In the genomic region with DNA sequence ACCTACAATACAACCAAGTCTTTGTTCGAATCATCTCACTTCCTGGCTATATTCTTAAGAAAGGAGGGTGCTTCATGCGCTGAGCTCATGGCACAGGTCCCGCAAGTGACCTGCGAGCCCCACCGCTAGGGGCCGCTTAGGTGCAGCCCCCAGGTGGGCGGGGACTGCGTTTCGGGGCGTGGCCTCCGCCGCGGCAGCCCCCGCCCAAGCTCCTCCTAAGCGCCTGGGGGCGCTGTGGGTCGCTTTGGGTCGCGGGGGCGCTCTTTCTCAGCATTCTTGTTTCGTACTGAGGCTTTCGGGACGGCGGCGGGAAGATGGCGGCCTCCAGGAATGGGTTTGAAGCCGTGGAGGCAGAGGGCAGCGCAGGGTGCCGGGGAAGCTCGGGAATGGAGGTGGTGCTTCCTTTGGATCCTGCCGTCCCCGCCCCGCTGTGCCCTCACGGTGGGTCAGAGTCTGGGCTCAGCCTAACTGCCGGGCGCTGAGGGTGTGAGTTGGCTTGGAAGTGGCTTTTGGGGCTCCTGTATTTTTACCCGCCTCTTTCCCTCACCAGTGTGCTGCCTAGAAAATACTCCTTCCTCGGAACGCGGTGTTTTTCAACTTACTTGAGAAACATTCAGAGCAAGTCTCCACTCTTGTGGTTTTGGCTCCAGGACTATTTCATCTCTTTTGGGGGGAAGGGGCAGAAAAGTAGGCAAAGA, we compare ENCODE assay signal across 8 cellular contexts. TPM values are rescaled to one million over a fixed set of nuclear protein-coding genes. Genes with fewer than 3 reads are reported as not detected.
DNase-seq lines count a peak whose midpoint lies in the region; ATAC-seq and TF ChIP-seq lines count a peak whose summit lies in the region.

A gene with protein sequence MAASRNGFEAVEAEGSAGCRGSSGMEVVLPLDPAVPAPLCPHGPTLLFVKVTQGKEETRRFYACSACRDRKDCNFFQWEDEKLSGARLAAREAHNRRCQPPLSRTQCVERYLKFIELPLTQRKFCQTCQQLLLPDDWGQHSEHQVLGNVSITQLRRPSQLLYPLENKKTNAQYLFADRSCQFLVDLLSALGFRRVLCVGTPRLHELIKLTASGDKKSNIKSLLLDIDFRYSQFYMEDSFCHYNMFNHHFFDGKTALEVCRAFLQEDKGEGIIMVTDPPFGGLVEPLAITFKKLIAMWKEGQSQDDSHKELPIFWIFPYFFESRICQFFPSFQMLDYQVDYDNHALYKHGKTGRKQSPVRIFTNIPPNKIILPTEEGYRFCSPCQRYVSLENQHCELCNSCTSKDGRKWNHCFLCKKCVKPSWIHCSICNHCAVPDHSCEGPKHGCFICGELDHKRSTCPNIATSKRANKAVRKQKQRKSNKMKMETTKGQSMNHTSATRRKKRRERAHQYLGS (plus strand): TSS at position 279 of the 698 bp plus-strand sequence. CDS start 36 bp downstream, at position 315.

- peaks cover 37% of the 10 kb centered on the region for H3K4me1 Mint-ChIP-seq in activated CD4-positive, alpha-beta T cell treated with anti-CD3 and anti-CD28 coated beads, Interleukin-2, amount 10 ng/mL, durations not matched to agents 7 days and 5 days
- peaks cover 39% of the 10 kb centered on the region for H3K4me1 Mint-ChIP-seq in dendritic cell treated with granulocyte-macrophage colony-stimulating factor and Interleukin-4, amounts not matched to agents 40 ng/mL and 50 ng/mL, for 4 days (ENCODE audit: low read depth)

- WGBS in right lobe of liver (ENCODE audit: insufficient coverage, low coverage, low lambda C conversion rate, missing lambda C conversion rate), result 0% methylated on average over 19 of the region's 40 CpGs

- peaks cover 0 to 5% (median 0%) of the 10 kb centered on the region in 4 donors for H3K4me1 ChIP-seq in right lobe of liver

- H3K9me3 Mint-ChIP-seq in activated CD4-positive, alpha-beta T cell treated with anti-CD3 and anti-CD28 coated beads, Interleukin-2, amount 10 ng/mL, durations not matched to agents 7 days and 5 days, result no peaks in the 10 kb centered on the region
- H3K9me3 Mint-ChIP-seq in dendritic cell treated with granulocyte-macrophage colony-stimulating factor and Interleukin-4, amounts not matched to agents 40 ng/mL and 50 ng/mL, for 4 days, result no peaks in the 10 kb centered on the region

- peaks cover under 1% of the 10 kb centered on the region for H3K27me3 Mint-ChIP-seq in activated CD4-positive, alpha-beta T cell treated with anti-CD3 and anti-CD28 coated beads, Interleukin-2, amount 10 ng/mL, durations not matched to agents 7 days and 5 days
- no peaks in the 10 kb centered on the region for H3K27me3 Mint-ChIP-seq in dendritic cell treated with granulocyte-macrophage colony-stimulating factor and Interleukin-4, amounts not matched to agents 40 ng/mL and 50 ng/mL, for 4 days

- H3K27ac Mint-ChIP-seq in activated CD4-positive, alpha-beta T cell treated with anti-CD3 and anti-CD28 coated beads, Interleukin-2, amount 10 ng/mL, durations not matched to agents 7 days and 5 days, result peak within 1 kb of the TSS; percentile 96
- H3K27ac Mint-ChIP-seq in dendritic cell treated with granulocyte-macrophage colony-stimulating factor and Interleukin-4, amounts not matched to agents 40 ng/mL and 50 ng/mL, for 4 days, result peak within 1 kb of the TSS; percentile 91

- H3K36me3 ChIP-seq in right lobe of liver, result peaks cover 0 to 11% (median 0%) of the 10 kb centered on the region in 4 donors

- peak within 1 kb of the TSS; percentile 52 to 73 (median 52) for H3K27ac ChIP-seq in right lobe of liver

- DNase-seq in CD1c-positive myeloid dendritic cell (ENCODE audit: extremely low spot score) (peak; percentile 98), NCI-H69 (lab: John Stamatoyannopoulos, UW) (peak; percentile 90), right lobe of liver (peak; percentile 90 to 92 (median 92))
- peak; percentile 88 for DNase-seq in activated CD4-positive, alpha-beta T cell treated with anti-CD3 and anti-CD28 coated beads, Interleukin-2, amount 10 ng/mL, durations not matched to agents 7 days and 5 days
- peak; percentile 83 to 84 for DNase-seq in stimulated activated CD4-positive, alpha-beta T cell treated with anti-CD3 and anti-CD28 coated beads, Interleukin-4, amount 100 ng/mL, for 4 hours

- POLR2A ChIA-PET in activated CD4-positive, alpha-beta T cell treated with anti-CD3 and anti-CD28 coated beads, Interleukin-2, amount 10 ng/mL, durations not matched to agents 7 days and 5 days (lab: Charles Lee), result interaction anchor here (0.5 to 0.9 kb wide), 4 partner anchors 8 to 153 kb away, joined by 3 to 7 read pairs (median 4); a partner anchor contains a TSS

- H3K9me3 ChIP-seq in right lobe of liver, result no peaks in the 10 kb centered on the region

- TF ChIP-seq POLR2A in right lobe of liver (IDR thresholded peaks at IDR 0.05), result peak; percentile 66

- peak within 1 kb of the TSS; percentile 64 to 85 (median 81) for H3K4me3 ChIP-seq in right lobe of liver

- H3K4me3 Mint-ChIP-seq in activated CD4-positive, alpha-beta T cell treated with anti-CD3 and anti-CD28 coated beads, Interleukin-2, amount 10 ng/mL, durations not matched to agents 7 days and 5 days, result peak within 1 kb of the TSS; percentile 99
- H3K4me3 Mint-ChIP-seq in dendritic cell treated with granulocyte-macrophage colony-stimulating factor and Interleukin-4, amounts not matched to agents 40 ng/mL and 50 ng/mL, for 4 days, result peak within 1 kb of the TSS; percentile 98

- intact Hi-C loops in dendritic cell treated with granulocyte-macrophage colony-stimulating factor and Interleukin-4, amounts not matched to agents 40 ng/mL and 50 ng/mL, for 4 days (cut with micrococcal nuclease), result loop anchor here (1.0 to 2.0 kb wide), 3 partner anchors 65 to 152 kb away; a partner anchor contains a TSS
- intact Hi-C loops in right lobe of liver (cut with DNase I), result no loop called here

- H3K27me3 ChIP-seq in right lobe of liver, result no peaks in the 10 kb centered on the region

- peak; percentile 97 to 100 (median 100) for TF ChIP-seq CTCF in right lobe of liver (IDR thresholded peaks at IDR 0.05)

- H3K36me3 Mint-ChIP-seq in activated CD4-positive, alpha-beta T cell treated with anti-CD3 and anti-CD28 coated beads, Interleukin-2, amount 10 ng/mL, durations not matched to agents 7 days and 5 days (ENCODE audit: low read depth), result peaks cover 13% of the 10 kb centered on the region
- H3K36me3 Mint-ChIP-seq in dendritic cell treated with granulocyte-macrophage colony-stimulating factor and Interleukin-4, amounts not matched to agents 40 ng/mL and 50 ng/mL, for 4 days (ENCODE audit: low read depth), result peaks cover 33% of the 10 kb centered on the region

- CTCF ChIA-PET in activated CD4-positive, alpha-beta T cell treated with anti-CD3 and anti-CD28 coated beads, Interleukin-2, amount 10 ng/mL, durations not matched to agents 7 days and 5 days (lab: Charles Lee), result interaction anchor here (0.6 to 4.5 kb wide), 59 partner anchors 9 to 755 kb away, joined by 3 to 63 read pairs (median 5); a partner anchor contains a TSS

- peak; percentile 78 for ATAC-seq in GM19351 (IDR thresholded peaks at IDR 0.05; ENCODE audit: unreplicated experiment)
- peak; percentile 89 for ATAC-seq in HG03521 (IDR thresholded peaks at IDR 0.05; ENCODE audit: unreplicated experiment)
- peak; percentile 100 for ATAC-seq in right lobe of liver

RNA-seq across cellular contexts. Expression of the gene that starts here (rescaled TPM):
- 10 to 100 TPM; 10.3 to 10.8 TPM for total RNA-seq in activated CD4-positive, alpha-beta T cell treated with anti-CD3 and anti-CD28 coated beads, Interleukin-2, amount 10 ng/mL, durations not matched to agents 7 days and 5 days
- total RNA-seq in right lobe of liver, result 1 to 10 TPM; 2.9 to 6.9 (median 3.9) TPM

Comparison
In these comparisons a context has a peak if more than half of its experiments do, and no peak if none do; other contexts are left out.
1. Peak in every context shown above with its lines: DNase-seq, ATAC-seq, H3K4me3 ChIP-seq and H3K27ac ChIP-seq.